8 cellular contexts compared by ENCODE assay signal in the genomic region with DNA sequence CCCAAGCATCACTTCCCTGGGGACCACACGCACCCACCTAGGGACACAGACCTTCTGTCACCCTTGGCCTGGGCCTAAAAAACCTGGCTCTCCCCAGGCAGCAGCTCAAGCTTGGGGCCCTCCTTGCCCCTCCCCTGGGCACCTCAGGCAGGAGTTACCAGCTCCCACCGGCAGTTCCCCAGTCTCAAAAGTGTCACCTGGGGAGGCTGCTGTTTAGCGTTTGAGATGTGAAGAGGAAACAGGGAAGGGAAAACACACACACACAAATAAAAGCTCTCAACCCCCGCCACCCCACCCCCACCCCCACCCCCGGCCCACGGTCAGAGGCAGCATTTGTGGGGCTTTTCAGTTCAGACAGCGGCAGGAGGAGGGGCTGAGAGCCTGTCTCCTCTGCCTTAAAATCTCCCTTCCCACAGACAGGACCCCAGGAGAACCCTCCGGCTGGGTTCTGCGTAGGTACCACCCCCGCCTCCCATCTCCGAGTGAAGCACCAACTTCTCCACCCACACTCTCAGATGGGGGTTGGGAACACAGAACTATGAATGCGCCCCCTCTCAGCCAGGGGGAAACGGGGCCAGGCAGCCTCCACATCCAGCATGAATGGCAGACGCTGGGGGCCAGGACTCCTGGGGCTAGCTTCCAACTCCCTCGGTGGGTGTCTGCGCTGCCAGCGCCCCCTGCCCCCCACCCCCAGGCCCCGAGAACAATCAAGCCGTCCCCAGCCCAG. TPM values are rescaled to one million over a fixed set of nuclear protein-coding genes. Genes with fewer than 3 reads are reported as not detected.
DNase-seq lines count a peak whose midpoint lies in the region; ATAC-seq and TF ChIP-seq lines count a peak whose summit lies in the region.

No MANE protein-coding gene starts in this region.

- H3K4me1 Mint-ChIP-seq in activated naive CD8-positive, alpha-beta T cell treated with anti-CD3 and anti-CD28 coated beads for 36 hours: peaks cover 39% of the 10 kb centered on the region

- no peak overlapping the region for H3K27ac Mint-ChIP-seq in activated naive CD8-positive, alpha-beta T cell treated with anti-CD3 and anti-CD28 coated beads for 36 hours

- no peak for TF ChIP-seq EP300 in upper lobe of left lung (IDR thresholded peaks at IDR 0.05)

- no peak for TF ChIP-seq POLR2A in upper lobe of left lung (IDR thresholded peaks at IDR 0.05)

- H3K27me3 ChIP-seq in left ventricle myocardium inferior (ENCODE audit: low read depth): no peaks in the 10 kb centered on the region
- H3K27me3 ChIP-seq in heart right ventricle: no peaks in the 10 kb centered on the region
- H3K27me3 ChIP-seq in lower lobe of right lung (ENCODE audit: low read depth): no peaks in the 10 kb centered on the region
- H3K27me3 ChIP-seq in upper lobe of left lung: no peaks in the 10 kb centered on the region

- ATAC-seq in heart right ventricle (no peak), lower lobe of right lung (no peak), upper lobe of left lung (ENCODE audit: low FRiP score in 2 of 2) (no peak), HG03108 (IDR thresholded peaks at IDR 0.05; ENCODE audit: unreplicated experiment) (no peak)

- H3K4me1 ChIP-seq in left ventricle myocardium inferior: peaks cover 92% of the 10 kb centered on the region
- peaks cover 21 to 83% (median 72%) of the 10 kb centered on the region in 9 donors for H3K4me1 ChIP-seq in heart right ventricle
- H3K4me1 ChIP-seq in lower lobe of right lung: peaks cover 75% of the 10 kb centered on the region
- peaks cover 61 to 72% (median 70%) of the 10 kb centered on the region in 4 donors for H3K4me1 ChIP-seq in upper lobe of left lung

- peak overlapping the region; percentile 32 for H3K4me3 Mint-ChIP-seq in activated naive CD8-positive, alpha-beta T cell treated with anti-CD3 and anti-CD28 coated beads for 36 hours

- H3K36me3 Mint-ChIP-seq in activated naive CD8-positive, alpha-beta T cell treated with anti-CD3 and anti-CD28 coated beads for 36 hours: peaks cover 1% of the 10 kb centered on the region

- H3K4me3 ChIP-seq in left ventricle myocardium inferior: no peak overlapping the region
- H3K4me3 ChIP-seq in heart right ventricle: peak overlapping the region in 4 of 10 donors; percentile 86 to 97 (median 93)
- peak overlapping the region; percentile 97 for H3K4me3 ChIP-seq in lower lobe of right lung
- peak overlapping the region in 2 of 4 donors; percentile 90 to 97 for H3K4me3 ChIP-seq in upper lobe of left lung

- TF ChIP-seq CTCF in left ventricle myocardium inferior (IDR thresholded peaks at IDR 0.05; ENCODE audit: borderline replicate concordance) (no peak), heart right ventricle (IDR thresholded peaks at IDR 0.05) (no peak), lower lobe of right lung (IDR thresholded peaks at IDR 0.05) (no peak), upper lobe of left lung (IDR thresholded peaks at IDR 0.05) (no peak)

- H3K27ac ChIP-seq in left ventricle myocardium inferior (replicated peaks): peak overlapping the region; percentile 23
- H3K27ac ChIP-seq in heart right ventricle: peak overlapping the region in 4 of 10 donors; percentile 28 to 100 (median 99)
- no peak overlapping the region for H3K27ac ChIP-seq in lower lobe of right lung
- peak overlapping the region; percentile 48 to 99 (median 96) for H3K27ac ChIP-seq in upper lobe of left lung

- H3K9me3 Mint-ChIP-seq in activated naive CD8-positive, alpha-beta T cell treated with anti-CD3 and anti-CD28 coated beads for 36 hours: no peaks in the 10 kb centered on the region

- no peaks in the 10 kb centered on the region for H3K27me3 Mint-ChIP-seq in activated naive CD8-positive, alpha-beta T cell treated with anti-CD3 and anti-CD28 coated beads for 36 hours

- intact Hi-C loops in left ventricle myocardium inferior (cut with micrococcal nuclease): no loop called here
- intact Hi-C loops in heart right ventricle (cut with DNase I): loop anchor here in 8 of 10 donors (5.0 to 10.0 kb wide), 10 partner anchors 50 to 510 kb away; no protein-coding TSS in a partner anchor
- intact Hi-C loops in lower lobe of right lung (cut with DNase I): no loop called here

- H3K36me3 ChIP-seq in left ventricle myocardium inferior: no peaks in the 10 kb centered on the region
- H3K36me3 ChIP-seq in heart right ventricle: peaks cover 0 to 8% (median 0%) of the 10 kb centered on the region in 9 donors
- no peaks in the 10 kb centered on the region for H3K36me3 ChIP-seq in lower lobe of right lung
- H3K36me3 ChIP-seq in upper lobe of left lung: no peaks in the 10 kb centered on the region

- DNase-seq in left ventricle myocardium inferior: no peak
- no peak for DNase-seq in heart right ventricle
- DNase-seq in activated naive CD8-positive, alpha-beta T cell treated with anti-CD3 and anti-CD28 coated beads for 36 hours: no peak
- DNase-seq in lower lobe of right lung: no peak
- DNase-seq in upper lobe of left lung: no peak
- DNase-seq in SKM-1 (lab: John Stamatoyannopoulos, UW; ENCODE audit: unreplicated experiment): no peak
- DNase-seq in AG20443 (ENCODE audit: low spot score): no peak

- H3K9me3 ChIP-seq in left ventricle myocardium inferior (replicated peaks) (peaks cover 4% of the 10 kb centered on the region), heart right ventricle (peaks cover 0 to 5% (median 0%) of the 10 kb centered on the region in 11 donors), lower lobe of right lung (no peaks in the 10 kb centered on the region), upper lobe of left lung (no peaks in the 10 kb centered on the region)

- 40 to 41% methylated on average over 19 of the region's 19 CpGs for WGBS in heart right ventricle, 2 donors
- 38 to 40% methylated on average over 16 to 17 of the region's 19 CpGs for WGBS in upper lobe of left lung, 2 donors

RNA-seq across cellular contexts. Expression of gene NCOR2, which starts 3.0 kb away (rescaled TPM):
- total RNA-seq in left ventricle myocardium inferior (152 TPM), heart right ventricle (100 to 1,000 TPM; 118 to 200 (median 136) TPM), lower lobe of right lung (318 TPM), upper lobe of left lung (100 to 1,000 TPM; 188 to 603 (median 373) TPM)
- polyA plus RNA-seq in heart right ventricle: 10 to 100 TPM; 46.9 to 74.0 TPM
- total RNA-seq in activated naive CD8-positive, alpha-beta T cell treated with anti-CD3 and anti-CD28 coated beads for 36 hours: 100 to 1,000 TPM; 106 to 112 TPM

Comparison
In these comparisons a context has a peak if more than half of its experiments do, and no peak if none do; other contexts are left out.
1. intact Hi-C loops: an anchor here in heart right ventricle (5.0 to 10.0 kb wide); none called in left ventricle myocardium inferior and lower lobe of right lung.